In the genomic region with DNA sequence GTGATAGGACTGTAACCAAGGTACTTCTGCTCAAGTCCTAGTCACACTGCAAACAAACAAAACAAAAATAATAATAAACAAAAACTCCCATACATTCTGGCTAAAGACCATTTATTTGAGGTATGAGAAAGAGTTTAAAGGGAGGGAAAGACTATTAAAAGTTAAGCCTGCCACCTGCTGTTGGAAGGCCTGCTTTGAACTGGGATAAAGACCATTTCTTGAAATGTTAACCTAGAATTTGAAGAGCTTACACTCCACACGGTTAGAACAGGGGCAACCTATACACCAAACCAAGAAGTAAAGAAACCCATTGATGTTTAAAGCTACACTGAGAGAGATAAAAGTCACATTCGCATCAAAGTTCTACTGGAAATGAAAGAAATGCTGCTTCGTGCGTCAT, we compare ENCODE assay signal across 10 cellular contexts.
DNase-seq lines count a peak whose midpoint lies in the region; ATAC-seq and TF ChIP-seq lines count a peak whose summit lies in the region.
"Had no signal": no experiment of that assay in that cellular context is flagged by ENCODE, and none has a peak within 500 bp of the region (broad histone marks: within the 10 kb centered on the region; RNA-seq: fewer than 3 reads in every experiment).

No MANE protein-coding gene starts in this region.

- H3K27ac ChIP-seq in VCaP = no peak overlapping the region
- peak overlapping the region; percentile 46 for H3K27ac ChIP-seq in foreskin keratinocyte
- H3K27ac ChIP-seq: colonic mucosa had no signal

- no peaks in the 10 kb centered on the region for H3K27me3 ChIP-seq in foreskin keratinocyte
- H3K27me3 ChIP-seq: colonic mucosa had no signal

- no peak for DNase-seq in AG09319 (ENCODE audit: extremely low read depth, low read depth)
- DNase-seq in GM12865 (ENCODE audit: low read depth) = no peak
- DNase-seq in foreskin keratinocyte = peak in 1 of 2 donors; percentile 16
- DNase-seq in D341Med (ENCODE audit: low spot score) = no peak
- DNase-seq in stimulated activated naive CD4-positive, alpha-beta T cell treated with Interleukin-2 at 50 U/mL for 16 hours (lab: John Stamatoyannopoulos, UW) = no peak
- no peak for DNase-seq in NK-92 (lab: John Stamatoyannopoulos, UW; ENCODE audit: unreplicated experiment)
- DNase-seq: colonic mucosa, NCI-H1105 treated with DMSO at 0.1 percent for 48 hours had no signal

- peaks cover 58% of the 10 kb centered on the region for H3K4me1 ChIP-seq in foreskin keratinocyte
- H3K4me1 ChIP-seq: colonic mucosa had no signal

- no peak for ATAC-seq in foreskin keratinocyte
- no peak for ATAC-seq in GM21390 (IDR thresholded peaks at IDR 0.05; ENCODE audit: unreplicated experiment)

- no peak overlapping the region for H3K4me3 ChIP-seq in GM12865 (ENCODE audit: low read depth, low read length)
- H3K4me3 ChIP-seq: colonic mucosa had no signal

- TF ChIP-seq CTCF in AG09319 (IDR thresholded peaks at IDR 0.05; ENCODE audit: low read depth, low read length) (peak; percentile 44), GM12865 (IDR thresholded peaks at IDR 0.05; ENCODE audit: insufficient read depth, low read depth, low read length, missing control alignments) (peak; percentile 6), VCaP (conservative IDR thresholded peaks at IDR 0.05) (peak; percentile 63), foreskin keratinocyte (conservative IDR thresholded peaks at IDR 0.05) (peak; percentile 46)

Comparison
In these comparisons a context has a peak if more than half of its experiments do, and no peak if none do; other contexts are left out.
1. CTCF ChIP-seq: peak in every context shown above with its lines; median percentile 63 in VCaP; 46 in foreskin keratinocyte; 44 in AG09319; 6 in GM12865.